Comparison of ENCODE assay signal across 9 cellular contexts in genomic region chr15:101200181-101200580, GRCh38. TPM values are rescaled to one million over a fixed set of nuclear protein-coding genes. Genes with fewer than 3 reads are reported as not detected.
DNase-seq lines count a peak whose midpoint lies in the region; ATAC-seq and TF ChIP-seq lines count a peak whose summit lies in the region.
"Had no signal": no experiment of that assay in that cellular context is flagged by ENCODE, and none has a peak within 500 bp of the region (broad histone marks: within the 10 kb centered on the region; RNA-seq: fewer than 3 reads in every experiment).

No MANE protein-coding gene starts in this region.

- H3K27me3 Mint-ChIP-seq in HFFc6 (ENCODE audit: insufficient read depth) (peaks cover 2% of the 10 kb centered on the region; the same call in 1 of the 2 replicates), natural killer cell (ENCODE audit: low read depth in 2 of 2) (no peaks in the 10 kb centered on the region)

- H3K9me3 Mint-ChIP-seq in HFFc6 (no peaks in the 10 kb centered on the region), natural killer cell (no peaks in the 10 kb centered on the region)

- intact Hi-C loops in ascending aorta (cut with DNase I) (loop anchor here (2.0 to 5.0 kb wide), 3 partner anchors 33 to 73 kb away; no protein-coding TSS in a partner anchor), natural killer cell (cut with micrococcal nuclease) (no loop called here)

- peaks cover 18 to 50% of the 10 kb centered on the region in 2 donors for H3K4me1 ChIP-seq in ascending aorta

- H3K4me1 Mint-ChIP-seq in HFFc6 (ENCODE audit: low read depth) (peaks cover 73% of the 10 kb centered on the region), natural killer cell (peaks cover 68 to 70% of the 10 kb centered on the region in 2 donors)

- H3K4me3 Mint-ChIP-seq in HFFc6: peak overlapping the region; percentile 81
- H3K4me3 Mint-ChIP-seq in natural killer cell: no peak overlapping the region

- H3K27me3 ChIP-seq in ascending aorta: no peaks in the 10 kb centered on the region

- TF ChIP-seq CTCF in AG04449 (IDR thresholded peaks at IDR 0.05; ENCODE audit: insufficient read depth, low read length, missing control alignments) (no peak), HFFc6 (IDR thresholded peaks at IDR 0.05) (no peak), ascending aorta (IDR thresholded peaks at IDR 0.05) (no peak), natural killer cell (IDR thresholded peaks at IDR 0.05) (no peak)

- POLR2A ChIA-PET in AG04449 (lab: Yijun Ruan, JAX): interaction anchor here (1.3 kb wide), 1 partner anchor 52 kb away, joined by 3 read pairs; the partner anchor contains the start of gene CHSY1

- H3K9me3 ChIP-seq in ascending aorta: no peaks in the 10 kb centered on the region

- H3K4me3 ChIP-seq in AG04449 (ENCODE audit: low read depth, low read length) (0 out of 2 replicates have a peak overlapping the region, but pooled peaks have one; percentile 21), ascending aorta (no peak overlapping the region)

- no peaks in the 10 kb centered on the region for H3K36me3 ChIP-seq in ascending aorta

- H3K27ac Mint-ChIP-seq in HFFc6: peak overlapping the region; percentile 92
- H3K27ac Mint-ChIP-seq in natural killer cell: peak overlapping the region; percentile 16 to 52

- H3K36me3 Mint-ChIP-seq in HFFc6 (ENCODE audit: low read depth): no peaks in the 10 kb centered on the region; the same call in 1 of the 2 replicates
- no peaks in the 10 kb centered on the region for H3K36me3 Mint-ChIP-seq in natural killer cell

- CTCF ChIA-PET in AG04449 (lab: Yijun Ruan, JAX): no interaction called here

- ATAC-seq in natural killer cell (no peak), GM18868 (IDR thresholded peaks at IDR 0.05; ENCODE audit: unreplicated experiment) (no peak)

- peak overlapping the region; percentile 70 to 89 for H3K27ac ChIP-seq in ascending aorta

- no peak for DNase-seq in AG04449 (ENCODE audit: low read depth, low spot score)
- DNase-seq in HFFc6: no peak
- no peak for DNase-seq in ascending aorta (ENCODE audit: low spot score in 2 of 2)
- DNase-seq in natural killer cell: no peak
- no peak for DNase-seq in COLO829 (ENCODE audit: low spot score)
- no peak for DNase-seq in DMS 273 (lab: John Stamatoyannopoulos, UW; ENCODE audit: unreplicated experiment)
- no peak for DNase-seq in H4 (ENCODE audit: low spot score)
- DNase-seq: DMS79 treated with DMSO at 0.1 percent for 48 hours had no signal

RNA-seq across cellular contexts. Expression of gene CHSY1, which starts 51.7 kb away (rescaled TPM):
- total RNA-seq in HFFc6 (2021; fragmentation: NEBNext Ultra II Directional; extraction: Animal tissue kit (Norgen Biotek cat#: 25700)): 10 to 100 TPM; 29.2 to 44.2 (median 40.0) TPM
- total RNA-seq in ascending aorta: 47.4 TPM
- total RNA-seq in natural killer cell: 10 to 100 TPM; 21.1 to 32.5 (median 30.8) TPM
- total RNA-seq in H4 (2014; rRNA removed; shearing (Covaris generic)): 18.1 and 22.5 TPM in 2 replicates
